ENCODE assay signal across 24 cellular contexts in the genomic region with DNA sequence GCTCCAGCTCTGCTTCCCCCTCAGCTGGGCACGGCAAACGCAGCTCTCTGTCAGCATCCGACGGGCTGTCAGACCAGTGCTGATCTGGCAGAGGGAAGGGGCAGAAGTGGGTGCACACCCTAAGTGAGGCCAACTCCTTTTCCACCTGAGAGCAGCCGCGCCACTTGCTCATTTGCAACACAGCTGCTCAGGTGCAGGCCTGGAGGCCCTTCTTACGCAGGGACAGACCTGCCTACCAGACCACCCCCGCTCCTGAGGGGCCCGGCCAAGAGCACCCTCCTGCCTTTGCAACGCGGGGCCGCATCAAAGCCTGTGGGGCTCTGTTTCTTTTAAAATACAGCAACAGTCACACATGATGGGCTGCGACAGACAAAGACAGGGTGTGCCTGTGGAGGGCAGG. TPM values are rescaled to one million over a fixed set of nuclear protein-coding genes. Genes with fewer than 3 reads are reported as not detected.
A peak's percentile ranks its signal among the peaks of the same experiment; 100 is the strongest.
DNase-seq lines count a peak whose midpoint lies in the region; ATAC-seq lines count a peak whose summit lies in the region.
"Had no signal": no experiment of that assay in that cellular context is flagged by ENCODE, and none has a peak within 500 bp of the region (broad histone marks: within the 10 kb centered on the region; RNA-seq: fewer than 3 reads in every experiment).

No MANE protein-coding gene starts in this region.

- H3K79me2 ChIP-seq in trophoblast cell (ENCODE audit: control insufficient read depth, insufficient read depth, low read length, poor library complexity) = no peaks in the 10 kb centered on the region

- DNase-seq in activated naive CD4-positive, alpha-beta T cell treated with anti-CD3 and anti-CD28 coated beads, Interleukin-2, amount 10 ng/mL, durations not matched to agents 7 days and 5 days = no peak
- DNase-seq in activated naive CD4-positive, alpha-beta T cell (lab: John Stamatoyannopoulos, UW) = no peak
- no peak for DNase-seq in left colon
- no peak for DNase-seq in trophoblast cell
- DNase-seq in COLO668 (lab: John Stamatoyannopoulos, UW; ENCODE audit: unreplicated experiment) = no peak
- no peak for DNase-seq in NCI-H774 (lab: John Stamatoyannopoulos, UW)
- DNase-seq: AML-193; CD4-positive, alpha-beta T cell; CD8-positive, alpha-beta T cell; COR-L47; DMS 273 treated with DMSO at 0.1 percent for 48 hours; DMS153; DMS53; DMS79; DND-41; EL; GDM1 had no signal

- CTCF ChIA-PET in activated naive CD4-positive, alpha-beta T cell treated with anti-CD3 and anti-CD28 coated beads, Interleukin-2, amount 10 ng/mL, durations not matched to agents 7 days and 5 days (lab: Charles Lee) = no interaction called here

- no peaks in the 10 kb centered on the region for H3K9me3 ChIP-seq in trophoblast cell (ENCODE audit: insufficient read depth, low read depth, low read length)
- H3K9me3 ChIP-seq: A549; BLaER1 treated with 17β-estradiol and CSF1 and Interleukin-3, amounts not matched to agents 10 nM and 100 nM had no signal

- no peaks in the 10 kb centered on the region for H3K9me3 Mint-ChIP-seq in activated naive CD4-positive, alpha-beta T cell treated with anti-CD3 and anti-CD28 coated beads, Interleukin-2, amount 10 ng/mL, durations not matched to agents 7 days and 5 days
- H3K9me3 Mint-ChIP-seq: CD4-positive, alpha-beta T cell; CD8-positive, alpha-beta T cell had no signal

- H2BK5ac ChIP-seq in trophoblast cell (ENCODE audit: low read depth, low read length, poor library complexity) = no peak overlapping the region

- H3K36me3 Mint-ChIP-seq in activated naive CD4-positive, alpha-beta T cell treated with anti-CD3 and anti-CD28 coated beads, Interleukin-2, amount 10 ng/mL, durations not matched to agents 7 days and 5 days = no peaks in the 10 kb centered on the region

- H3K27ac Mint-ChIP-seq in activated naive CD4-positive, alpha-beta T cell treated with anti-CD3 and anti-CD28 coated beads, Interleukin-2, amount 10 ng/mL, durations not matched to agents 7 days and 5 days = peak overlapping the region; percentile 49
- H3K27ac Mint-ChIP-seq: B cell; CD4-positive, alpha-beta T cell; CD8-positive, alpha-beta T cell had no signal

- H3K4me1 ChIP-seq in trophoblast cell (ENCODE audit: control insufficient read depth in 1 of 2, insufficient read depth in 2 of 2, low read length in 2 of 2) = no peaks in the 10 kb centered on the region
- H3K4me1 ChIP-seq: A549; BLaER1 treated with 17β-estradiol and CSF1 and Interleukin-3, amounts not matched to agents 10 nM and 100 nM had no signal

- no peak overlapping the region for H2BK12ac ChIP-seq in trophoblast cell (ENCODE audit: low read length)

- peaks cover 10 to 12% of the 10 kb centered on the region in 2 experiments for H3K36me3 ChIP-seq in trophoblast cell (ENCODE audit: control insufficient read depth in 1 of 2, insufficient read depth in 2 of 2, low read length in 2 of 2)

- H3K18ac ChIP-seq in trophoblast cell (ENCODE audit: low read length) = no peak overlapping the region

- no peak overlapping the region for H4K8ac ChIP-seq in trophoblast cell (ENCODE audit: low read depth, low read length)

- no peak overlapping the region for H3K23ac ChIP-seq in trophoblast cell (ENCODE audit: low read length)

- ATAC-seq in left colon = peak; percentile 2
- ATAC-seq: A549; CD8-positive, alpha-beta T cell had no signal

- H3K27ac ChIP-seq in angular gyrus (ENCODE audit: low read depth, low read length) (peak overlapping the region; percentile 69), trophoblast cell (ENCODE audit: low read depth, low read length) (no peak overlapping the region)
- H3K27ac ChIP-seq: 22Rv1; A549; BLaER1 treated with 17β-estradiol and CSF1 and Interleukin-3, amounts not matched to agents 10 nM and 100 nM; C4-2B had no signal

- H3K79me1 ChIP-seq in trophoblast cell (ENCODE audit: low read length) = no peaks in the 10 kb centered on the region

- no peak overlapping the region for H4K91ac ChIP-seq in trophoblast cell (ENCODE audit: low read depth, low read length)

- no peak overlapping the region for H2AK5ac ChIP-seq in trophoblast cell (ENCODE audit: low read length)

- H3K4me3 Mint-ChIP-seq in activated naive CD4-positive, alpha-beta T cell treated with anti-CD3 and anti-CD28 coated beads, Interleukin-2, amount 10 ng/mL, durations not matched to agents 7 days and 5 days = no peak overlapping the region
- H3K4me3 Mint-ChIP-seq: B cell; CD4-positive, alpha-beta T cell; CD8-positive, alpha-beta T cell had no signal

- H3K4me2 ChIP-seq in trophoblast cell (ENCODE audit: low read length) = no peak overlapping the region
- H3K4me2 ChIP-seq: A549; BLaER1 treated with 17β-estradiol and CSF1 and Interleukin-3, amounts not matched to agents 10 nM and 100 nM had no signal

- H3K4ac ChIP-seq in trophoblast cell (ENCODE audit: low read depth, low read length) = no peak overlapping the region

- H2BK120ac ChIP-seq in trophoblast cell (ENCODE audit: insufficient read depth, low read length, poor library complexity) = no peak overlapping the region

- no peak overlapping the region for H3K14ac ChIP-seq in trophoblast cell (ENCODE audit: low read length)

- no peaks in the 10 kb centered on the region for H3K4me1 Mint-ChIP-seq in activated naive CD4-positive, alpha-beta T cell treated with anti-CD3 and anti-CD28 coated beads, Interleukin-2, amount 10 ng/mL, durations not matched to agents 7 days and 5 days
- H3K4me1 Mint-ChIP-seq: B cell had no signal

- peak overlapping the region; percentile 16 for H3K4me3 ChIP-seq in trophoblast cell (ENCODE audit: low read depth, low read length)
- H3K4me3 ChIP-seq: A549; BLaER1 treated with 17β-estradiol and CSF1 and Interleukin-3, amounts not matched to agents 10 nM and 100 nM; GM12878 had no signal

- H3K27me3 Mint-ChIP-seq in activated naive CD4-positive, alpha-beta T cell treated with anti-CD3 and anti-CD28 coated beads, Interleukin-2, amount 10 ng/mL, durations not matched to agents 7 days and 5 days = no peaks in the 10 kb centered on the region
- H3K27me3 Mint-ChIP-seq: B cell; CD4-positive, alpha-beta T cell had no signal

- no peak overlapping the region for H3K9ac ChIP-seq in trophoblast cell (ENCODE audit: low read length)
- H3K9ac ChIP-seq: BLaER1 treated with 17β-estradiol and CSF1 and Interleukin-3, amounts not matched to agents 10 nM and 100 nM had no signal

- no CpG with 5 or more reads among the region's 13 CpGs for WGBS in trophoblast cell (ENCODE audit: extremely low coverage, insufficient coverage, insufficient read length)

- H3K27me3 ChIP-seq in trophoblast cell (ENCODE audit: insufficient read depth, low read length) = no peaks in the 10 kb centered on the region
- H3K27me3 ChIP-seq: BLaER1 treated with 17β-estradiol and CSF1 and Interleukin-3, amounts not matched to agents 10 nM and 100 nM had no signal

- no peak overlapping the region for H2AFZ ChIP-seq in trophoblast cell (ENCODE audit: insufficient read depth, low read length, poor library complexity)

- intact Hi-C loops in left colon (cut with DNase I, micrococcal nuclease) = loop anchor here (2.0 to 10.0 kb wide), 2 partner anchors 253 to 255 kb away; a partner anchor contains a TSS

- no peak overlapping the region for H4K12ac ChIP-seq in trophoblast cell (ENCODE audit: low read depth, low read length)

RNA-seq across cellular contexts. Expression of a gene that starts 47.8 kb away (rescaled TPM):
- total RNA-seq in left colon = 10 to 100 TPM; 26.5 to 33.2 TPM
- 11.2 and 12.5 TPM in 2 replicates for polyA plus RNA-seq in trophoblast cell (2013)
